In genomic region chr11:65611028-65611757, GRCh38 we compare ENCODE assay signal across 9 cellular contexts. TPM values are rescaled to one million over a fixed set of nuclear protein-coding genes. Genes with fewer than 3 reads are reported as not detected.
DNase-seq lines count a peak whose midpoint lies in the region; ATAC-seq and TF ChIP-seq lines count a peak whose summit lies in the region.
"Had no signal": no experiment of that assay in that cellular context is flagged by ENCODE, and none has a peak within 500 bp of the region (broad histone marks: within the 10 kb centered on the region; RNA-seq: fewer than 3 reads in every experiment).

No MANE protein-coding gene starts in this region.

- POLR2A ChIA-PET in activated CD4-positive, alpha-beta memory T cell treated with anti-CD3 and anti-CD28 coated beads for 36 hours (lab: Charles Lee): interaction anchor here (1.9 to 2.5 kb wide), 2 partner anchors 23 to 34 kb away, joined by 5 to 8 read pairs; no protein-coding TSS in a partner anchor

- H3K27ac Mint-ChIP-seq in activated CD4-positive, alpha-beta memory T cell treated with anti-CD3 and anti-CD28 coated beads for 36 hours: peak overlapping the region; percentile 62

- peaks cover 30% of the 10 kb centered on the region for H3K36me3 Mint-ChIP-seq in activated CD4-positive, alpha-beta memory T cell treated with anti-CD3 and anti-CD28 coated beads for 36 hours

- DNase-seq in H7 (peak; percentile 70), heart right ventricle (peak; percentile 70 to 81), skeletal muscle cell (ENCODE audit: low read depth) (no peak), left colon (no peak), HK-2 (ENCODE audit: unreplicated experiment) (no peak)
- DNase-seq in activated CD4-positive, alpha-beta memory T cell treated with anti-CD3 and anti-CD28 coated beads for 36 hours: no peak

- H3K4me3 Mint-ChIP-seq in activated CD4-positive, alpha-beta memory T cell treated with anti-CD3 and anti-CD28 coated beads for 36 hours: peak overlapping the region; percentile 95

- H3K27ac ChIP-seq in heart right ventricle: peak overlapping the region; percentile 88 to 100 (median 98)

- ATAC-seq in heart right ventricle (peak in 5 of 8 donors; percentile 3 to 26 (median 8)), left colon (no peak), HG02763 (IDR thresholded peaks at IDR 0.05; ENCODE audit: unreplicated experiment) (no peak), GM19455 (IDR thresholded peaks at IDR 0.05; ENCODE audit: unreplicated experiment) (no peak)
- ATAC-seq: HCT116 had no signal

- CTCF ChIA-PET in activated CD4-positive, alpha-beta memory T cell treated with anti-CD3 and anti-CD28 coated beads for 36 hours (lab: Charles Lee): interaction anchor here (1.2 to 5.7 kb wide), 5 partner anchors 15 to 70 kb away, joined by 3 to 39 read pairs (median 12); no protein-coding TSS in a partner anchor

- no peaks in the 10 kb centered on the region; the same call in 1 of the 2 replicates for H3K27me3 ChIP-seq in H7 (ENCODE audit: control insufficient read depth, insufficient read depth, low read length)
- no peaks in the 10 kb centered on the region for H3K27me3 ChIP-seq in heart right ventricle

- no peaks in the 10 kb centered on the region for H3K9me3 ChIP-seq in heart right ventricle

- 40% methylated on average over 10 of the region's 10 CpGs for WGBS in heart right ventricle, 2 donors

- H3K4me3 ChIP-seq in H7 (ENCODE audit: insufficient read depth, low read depth, low read length) (no peak overlapping the region), heart right ventricle (peak overlapping the region; percentile 14 to 99 (median 97)), skeletal muscle cell (ENCODE audit: low read depth, low read length) (peak overlapping the region; percentile 62)

- intact Hi-C loops in activated CD4-positive, alpha-beta memory T cell treated with anti-CD3 and anti-CD28 coated beads for 36 hours (cut with micrococcal nuclease): no loop called here
- intact Hi-C loops in heart right ventricle (cut with DNase I) (loop anchor here in 4 of 10 donors (2.0 to 5.0 kb wide), 3 partner anchors 39 to 70 kb away; partner anchors contain the start of genes FAM89B (in 2 of the 4) and ZNRD2 (in 2 of the 4)), left colon (cut with DNase I, micrococcal nuclease) (no loop called here)

- peaks cover 3% of the 10 kb centered on the region for H3K27me3 Mint-ChIP-seq in activated CD4-positive, alpha-beta memory T cell treated with anti-CD3 and anti-CD28 coated beads for 36 hours

- no peaks in the 10 kb centered on the region; the same call in none of the 2 replicates for H3K36me3 ChIP-seq in H7 (replicated peaks; ENCODE audit: control insufficient read depth, insufficient read depth, low read length)
- H3K36me3 ChIP-seq in heart right ventricle: peaks cover 0 to 58% (median 7%) of the 10 kb centered on the region in 9 donors

- peaks cover 40 to 75% (median 66%) of the 10 kb centered on the region in 9 donors for H3K4me1 ChIP-seq in heart right ventricle

- H3K4me1 Mint-ChIP-seq in activated CD4-positive, alpha-beta memory T cell treated with anti-CD3 and anti-CD28 coated beads for 36 hours (ENCODE audit: low read depth): peaks cover 41% of the 10 kb centered on the region

- H3K9me3 Mint-ChIP-seq in activated CD4-positive, alpha-beta memory T cell treated with anti-CD3 and anti-CD28 coated beads for 36 hours: no peaks in the 10 kb centered on the region

- no peak for TF ChIP-seq CTCF in heart right ventricle (IDR thresholded peaks at IDR 0.05)

RNA-seq across cellular contexts. Expression of gene MAP3K11, which starts 2.8 kb away (rescaled TPM):
- total RNA-seq in H7 (2014; rRNA removed; shearing (Covaris generic)): 30.1 and 33.2 TPM in 2 replicates
- 10 to 100 TPM; 56.7 to 62.6 TPM for total RNA-seq in activated CD4-positive, alpha-beta memory T cell treated with anti-CD3 and anti-CD28 coated beads for 36 hours
- total RNA-seq in heart right ventricle: 10 to 100 TPM; 23.1 to 45.6 (median 34.2) TPM
- polyA plus RNA-seq in heart right ventricle: 10 to 100 TPM; 32.5 to 69.9 TPM
- 100 to 1,000 TPM in 1 of 2 donors, 10 to 100 TPM in 1; 94.7 to 101 TPM for total RNA-seq in left colon

RNA-seq across cellular contexts. Expression of gene PCNX3, which starts 4.4 kb away (rescaled TPM):
- total RNA-seq in H7 (2014; rRNA removed; shearing (Covaris generic)): 21.7 and 25.9 TPM in 2 replicates
- 10 to 100 TPM; 29.8 to 32.1 TPM for total RNA-seq in activated CD4-positive, alpha-beta memory T cell treated with anti-CD3 and anti-CD28 coated beads for 36 hours
- total RNA-seq in heart right ventricle (10 to 100 TPM in 9 of 10 donors, 1 to 10 TPM in 1; 9.4 to 16.9 (median 11.7) TPM), left colon (10 to 100 TPM; 47.8 to 56.0 TPM)
- polyA plus RNA-seq in heart right ventricle: 10 to 100 TPM in 1 of 2 donors, 1 to 10 TPM in 1; 9.7 to 11.6 TPM

RNA-seq across cellular contexts. Expression of gene KCNK7, which starts 15.6 kb away (rescaled TPM):
- total RNA-seq in H7 (2014; rRNA removed; shearing (Covaris generic)): not detected in 2 replicates
- total RNA-seq in activated CD4-positive, alpha-beta memory T cell treated with anti-CD3 and anti-CD28 coated beads for 36 hours: under 1 TPM; 0.29 to 0.31 TPM
- total RNA-seq in heart right ventricle: 1 to 10 TPM in 2 of 10 donors, under 1 TPM in 6, not detected in 2; 0.22 to 1.5 (median 0.35) TPM
- polyA plus RNA-seq in heart right ventricle: 1 to 10 TPM in 1 of 2 donors, under 1 TPM in 1; 0.48 to 1.4 TPM
- total RNA-seq in left colon: 1 to 10 TPM in 1 of 2 donors, under 1 TPM in 1; 0.40 to 1.3 TPM

RNA-seq across cellular contexts. Expression of gene SIPA1, which starts 26.7 kb away (rescaled TPM):
- 52.7 and 65.9 TPM in 2 replicates for total RNA-seq in H7 (2014; rRNA removed; shearing (Covaris generic))
- 100 to 1,000 TPM; 163 to 167 TPM for total RNA-seq in activated CD4-positive, alpha-beta memory T cell treated with anti-CD3 and anti-CD28 coated beads for 36 hours
- total RNA-seq in heart right ventricle (10 to 100 TPM; 11.8 to 39.7 (median 15.6) TPM), left colon (10 to 100 TPM; 25.5 to 34.3 TPM)
- 10 to 100 TPM; 32.6 to 85.9 TPM for polyA plus RNA-seq in heart right ventricle

RNA-seq across cellular contexts. Expression of gene EHBP1L1, which starts 35.3 kb away (rescaled TPM):
- total RNA-seq in H7 (2014; rRNA removed; shearing (Covaris generic)): 1.9 and 4.7 TPM in 2 replicates
- total RNA-seq in activated CD4-positive, alpha-beta memory T cell treated with anti-CD3 and anti-CD28 coated beads for 36 hours: 100 to 1,000 TPM; 137 to 141 TPM
- total RNA-seq in heart right ventricle (100 to 1,000 TPM in 1 of 10 donors, 10 to 100 TPM in 9; 42.9 to 113 (median 53.9) TPM), left colon (10 to 100 TPM; 78.7 to 89.7 TPM)
- polyA plus RNA-seq in heart right ventricle: 10 to 100 TPM; 30.8 to 62.6 TPM

Comparison
In these comparisons a context has a peak if more than half of its experiments do, and no peak if none do; other contexts are left out.
1. DNase-seq: peak in H7 (single experiment) and heart right ventricle (2 of 2); none in activated CD4-positive, alpha-beta memory T cell treated with anti-CD3 and anti-CD28 coated beads for 36 hours (single experiment), skeletal muscle cell (single experiment), left colon (0 of 2) and HK-2 (single experiment).
2. ATAC-seq: peak in heart right ventricle (5 of 8); none in left colon (single experiment), HG02763 (single experiment) and GM19455 (single experiment).